8 cellular contexts compared by ENCODE assay signal in the genomic region with DNA sequence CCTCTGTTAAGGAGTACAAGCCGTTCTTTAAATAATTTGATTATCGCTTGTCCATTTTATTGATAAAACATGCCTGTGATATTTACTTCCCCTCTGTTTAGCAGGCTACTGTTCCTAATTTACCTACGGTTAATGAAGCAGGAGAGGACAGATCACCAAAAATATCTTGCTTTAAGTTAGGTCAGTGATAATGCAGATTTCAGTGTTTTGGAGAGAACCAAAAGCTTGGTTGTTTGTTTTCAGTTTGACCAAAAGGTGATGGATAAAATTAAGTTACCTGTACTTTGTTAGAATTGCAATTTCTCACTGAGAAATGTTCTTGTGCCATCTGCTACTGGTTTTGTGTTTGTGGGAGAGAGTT. TPM values are rescaled to one million over a fixed set of nuclear protein-coding genes. Genes with fewer than 3 reads are reported as not detected.
DNase-seq lines count a peak whose midpoint lies in the region; ATAC-seq and TF ChIP-seq lines count a peak whose summit lies in the region.

No MANE protein-coding gene starts in this region.

- H3K36me3 ChIP-seq in Panc1 (ENCODE audit: control insufficient read depth, insufficient read depth, low read length) (no peaks in the 10 kb centered on the region; the same call in 1 of the 2 replicates), rectal smooth muscle tissue (ENCODE audit: control insufficient read depth, insufficient read depth, low read length) (peaks cover 2% of the 10 kb centered on the region)

- POLR2A ChIA-PET in Panc1 (lab: Charles Lee): no interaction called here

- intact Hi-C loops in Panc1 (cut with micrococcal nuclease; ENCODE audit: unreplicated experiment): no loop called here

- H3K9me3 ChIP-seq in Panc1 (ENCODE audit: control insufficient read depth, insufficient read depth, low read depth, low read length): no peaks in the 10 kb centered on the region

- TF ChIP-seq CTCF in GM12875 (IDR thresholded peaks at IDR 0.05; ENCODE audit: borderline replicate concordance, insufficient read depth, low read depth, low read length) (no peak), Panc1 (IDR thresholded peaks at IDR 0.05) (no peak), epithelial cell of proximal tubule (conservative IDR thresholded peaks at IDR 0.05; ENCODE audit: low read depth, low read length) (no peak)

- H3K27me3 ChIP-seq in Panc1 (ENCODE audit: control insufficient read depth, insufficient read depth, low read length) (no peaks in the 10 kb centered on the region), rectal smooth muscle tissue (ENCODE audit: control insufficient read depth, insufficient read depth, low read length) (no peaks in the 10 kb centered on the region)

- BruUV-seq in Panc1 (replicated peaks; lab: Mats Ljungman, UMichigan): no TSS peak

- peak overlapping the region; percentile 87 for H3K27ac ChIP-seq in Panc1 (ENCODE audit: low read length)
- peak overlapping the region; percentile 93 for H3K27ac ChIP-seq in rectal smooth muscle tissue (ENCODE audit: low read depth, low read length)

- CTCF ChIA-PET in Panc1 (lab: Charles Lee): interaction anchor here (0.7 to 2.0 kb wide), 2 partner anchors 20 to 146 kb away, joined by 7 to 15 read pairs; no protein-coding TSS in a partner anchor

- no peak for ATAC-seq in Panc1
- no peak for ATAC-seq in HG03025 (IDR thresholded peaks at IDR 0.05; ENCODE audit: low FRiP score, unreplicated experiment)
- ATAC-seq in activated CD4-positive, CD25-positive, alpha-beta regulatory T cell treated with anti-CD3 and anti-CD28 coated beads, Interleukin-2, amount 50 U/mL, for 24 hours: no peak

- H3K4me1 ChIP-seq in Panc1 (ENCODE audit: control insufficient read depth, insufficient read depth, low read length) (peaks cover 18% of the 10 kb centered on the region), rectal smooth muscle tissue (ENCODE audit: control insufficient read depth, insufficient read depth, low read length) (peaks cover 6% of the 10 kb centered on the region)

- H3K4me3 ChIP-seq in GM12875 (ENCODE audit: low read depth, low read length): peak overlapping the region; percentile 90
- peak overlapping the region; percentile 78 to 82 for H3K4me3 ChIP-seq in Panc1 (ENCODE audit: low read depth in 2 of 2, low read length in 2 of 2)
- peak overlapping the region; percentile 82 for H3K4me3 ChIP-seq in epithelial cell of proximal tubule (ENCODE audit: low read depth, low read length)
- H3K4me3 ChIP-seq in rectal smooth muscle tissue (ENCODE audit: low read length): peak overlapping the region; percentile 93

- peak overlapping the region; percentile 73 for H3K9ac ChIP-seq in rectal smooth muscle tissue (ENCODE audit: low read length)

- DNase-seq in Panc1 (ENCODE audit: low read depth, low spot score): no peak
- DNase-seq in epithelial cell of proximal tubule (ENCODE audit: low read depth): no peak
- no peak for DNase-seq in activated CD8-positive, alpha-beta memory T cell treated with anti-CD3 and anti-CD28 coated beads, Interleukin-2, amount 50 U/mL, for 48 hours
- DNase-seq in A172 (ENCODE audit: low spot score): no peak

- in situ Hi-C loops in Panc1 (cut with HindIII; ENCODE audit: low pct_unique_long_range_greater_than_20kb, low sequenced_read_pairs): loop anchor here (25.0 kb wide), 1 partner anchor 144 kb away; no protein-coding TSS in a partner anchor

RNA-seq across cellular contexts. Expression of a gene that starts 1.0 kb away (rescaled TPM):
- total RNA-seq in Panc1 (2021; ENCODE audit: unreplicated experiment) (56.3 TPM), epithelial cell of proximal tubule (14.9 and 29.9 TPM in 2 replicates)
- 36.5 TPM for polyA plus RNA-seq in Panc1 (2012; ENCODE audit: insufficient read length)
- total RNA-seq in A172 (2014; rRNA removed; shearing (Covaris generic)): 23.8 and 30.6 TPM in 2 replicates

RNA-seq across cellular contexts. Expression of a gene that starts 21.5 kb away (rescaled TPM):
- 1.9 TPM for total RNA-seq in Panc1 (2021; ENCODE audit: unreplicated experiment)
- polyA plus RNA-seq in Panc1 (2012; ENCODE audit: insufficient read length): 0.69 TPM
- total RNA-seq in epithelial cell of proximal tubule: 0.40 and 1.0 TPM in 2 replicates
- 12.6 and 13.1 TPM in 2 replicates for total RNA-seq in A172 (2014; rRNA removed; shearing (Covaris generic))

RNA-seq across cellular contexts. Expression of a gene that starts 31.2 kb away (rescaled TPM):
- total RNA-seq in Panc1 (2021; ENCODE audit: unreplicated experiment) (2.1 TPM), epithelial cell of proximal tubule (not detected in 2 replicates)
- polyA plus RNA-seq in Panc1 (2012; ENCODE audit: insufficient read length): 3.2 TPM
- 2.3 and 4.4 TPM in 2 replicates for total RNA-seq in A172 (2014; rRNA removed; shearing (Covaris generic))

RNA-seq across cellular contexts. Expression of a gene that starts 45.2 kb away (rescaled TPM):
- total RNA-seq in Panc1 (2021; ENCODE audit: unreplicated experiment) (50.0 TPM), epithelial cell of proximal tubule (31.7 and 45.4 TPM in 2 replicates)
- polyA plus RNA-seq in Panc1 (2012; ENCODE audit: insufficient read length): 17.3 TPM
- total RNA-seq in A172 (2014; rRNA removed; shearing (Covaris generic)): 38.2 and 45.4 TPM in 2 replicates
